Comparison of ENCODE assay signal across 16 cellular contexts in the genomic region with DNA sequence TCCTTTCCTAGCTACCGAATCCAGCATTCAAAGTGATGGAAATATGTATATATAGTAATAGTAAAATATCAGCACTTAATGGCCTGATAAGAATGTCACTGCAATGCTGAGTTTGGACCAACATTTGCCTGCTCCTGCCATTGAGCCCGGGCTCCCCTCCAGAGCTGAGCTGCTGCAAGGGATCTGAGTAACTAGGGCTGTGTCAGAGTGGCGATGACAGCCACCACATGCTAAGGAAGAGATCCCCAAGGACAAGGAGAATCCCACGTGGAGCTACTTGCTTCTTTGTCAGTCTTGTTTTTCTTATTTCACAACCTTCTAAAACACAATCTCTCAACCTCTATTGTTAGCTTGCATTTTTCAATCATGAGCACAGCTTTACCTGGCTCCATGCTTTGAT. TPM values are rescaled to one million over a fixed set of nuclear protein-coding genes. Genes with fewer than 3 reads are reported as not detected.
DNase-seq lines count a peak whose midpoint lies in the region; ATAC-seq and TF ChIP-seq lines count a peak whose summit lies in the region.
"Had no signal": no experiment of that assay in that cellular context is flagged by ENCODE, and none has a peak within 500 bp of the region (broad histone marks: within the 10 kb centered on the region; RNA-seq: fewer than 3 reads in every experiment).

No MANE protein-coding gene starts in this region.

- no peaks in the 10 kb centered on the region for H3K9me3 ChIP-seq in Panc1 (ENCODE audit: control insufficient read depth, insufficient read depth, low read depth, low read length)
- no peaks in the 10 kb centered on the region for H3K9me3 ChIP-seq in heart left ventricle
- H3K9me3 ChIP-seq: HAP-1 had no signal

- H3K36me3 ChIP-seq in Panc1 (ENCODE audit: control insufficient read depth, insufficient read depth, low read length), result no peaks in the 10 kb centered on the region
- no peaks in the 10 kb centered on the region for H3K36me3 ChIP-seq in heart left ventricle
- H3K36me3 ChIP-seq: HAP-1 had no signal

- POLR2A ChIA-PET in Panc1 (lab: Charles Lee), result no interaction called here

- no peak overlapping the region for H3K4me3 ChIP-seq in Panc1 (ENCODE audit: low read depth in 2 of 2, low read length in 2 of 2)
- H3K4me3 ChIP-seq in heart left ventricle, result no peak overlapping the region
- H3K4me3 ChIP-seq: HAP-1, SK-N-MC had no signal

- no peak for TF ChIP-seq POLR2A in heart left ventricle (IDR thresholded peaks at IDR 0.05)

- no peak for TF ChIP-seq CTCF in Panc1 (IDR thresholded peaks at IDR 0.05)
- TF ChIP-seq CTCF in heart left ventricle (IDR thresholded peaks at IDR 0.05), result no peak

- H3K27ac ChIP-seq in Panc1 (ENCODE audit: low read length), result 0 out of 2 replicates have a peak overlapping the region, but pooled peaks have one; percentile 23
- no peak overlapping the region for H3K27ac ChIP-seq in heart left ventricle
- H3K27ac ChIP-seq: SK-N-MC had no signal

- in situ Hi-C loops in Panc1 (cut with HindIII; ENCODE audit: low pct_unique_long_range_greater_than_20kb, low sequenced_read_pairs), result no loop called here

- H3K27me3 ChIP-seq in Panc1 (ENCODE audit: control insufficient read depth, insufficient read depth, low read length) (no peaks in the 10 kb centered on the region), heart left ventricle (peaks cover 0 to 3% (median 0%) of the 10 kb centered on the region in 9 donors)

- no TSS peak for BruUV-seq in Panc1 (replicated peaks; lab: Mats Ljungman, UMichigan)

- CTCF ChIA-PET in Panc1 (lab: Charles Lee), result no interaction called here

- ATAC-seq in Panc1 (no peak), heart left ventricle (peak in 3 of 4 donors; percentile 75 to 80 (median 78)), HG02642 (IDR thresholded peaks at IDR 0.05; ENCODE audit: poor library complexity, unreplicated experiment) (no peak)

- WGBS in heart left ventricle, 4 donors, result 32 to 41% (median 37%) methylated on average over 4 of the region's 4 CpGs

- peak; percentile 41 for DNase-seq in AG20443 (ENCODE audit: low spot score)
- DNase-seq in Panc1 (ENCODE audit: low read depth, low spot score), result no peak
- DNase-seq in heart left ventricle, result peak; percentile 38 to 83 (median 70)
- peak; percentile 26 for DNase-seq in left kidney (ENCODE audit: low read depth, low spot score)
- DNase-seq in DMS153 (lab: John Stamatoyannopoulos, UW), result no peak
- DNase-seq in activated CD4-positive, CD25-positive, alpha-beta regulatory T cell (lab: John Stamatoyannopoulos, UW), result no peak
- DNase-seq: ACHN; DMS 273 treated with DMSO at 0.1 percent for 48 hours; NCI-H1092; NCI-H2107; NCI-H345; NCI-H69; NK-92 treated with Interleukin-12 subunit alpha and Interleukin-12 subunit beta, amount 100 ng/mL, for 24 hours had no signal

- H3K4me1 ChIP-seq in Panc1 (ENCODE audit: control insufficient read depth, insufficient read depth, low read length) (peaks cover 11% of the 10 kb centered on the region), heart left ventricle (peaks cover 0 to 69% (median 8%) of the 10 kb centered on the region in 12 donors)
- H3K4me1 ChIP-seq: HAP-1 had no signal

- intact Hi-C loops in Panc1 (cut with micrococcal nuclease; ENCODE audit: unreplicated experiment) (no loop called here), heart left ventricle (cut with DNase I) (no loop called here)

RNA-seq across cellular contexts. Expression of a gene that starts 19.5 kb away (rescaled TPM):
- total RNA-seq in Panc1 (2021; ENCODE audit: unreplicated experiment), result 2.1 TPM
- polyA plus RNA-seq in Panc1 (2012; ENCODE audit: insufficient read length), result 0.65 TPM
- 10 to 100 TPM in 4 of 9 donors, 1 to 10 TPM in 5; 2.4 to 24.3 (median 8.8) TPM for total RNA-seq in heart left ventricle
- 10 to 100 TPM in 1 of 2 donors, under 1 TPM in 1; 0.88 to 15.1 TPM for polyA plus RNA-seq in heart left ventricle

Comparison
In these comparisons a context has a peak if more than half of its experiments do, and no peak if none do; other contexts are left out.
1. DNase-seq: peak in AG20443 (single experiment), heart left ventricle (5 of 5) and left kidney (single experiment); none in Panc1 (single experiment), DMS153 (single experiment) and activated CD4-positive, CD25-positive, alpha-beta regulatory T cell (0 of 4).
2. ATAC-seq: peak in heart left ventricle (3 of 4); none in Panc1 (single experiment) and HG02642 (single experiment).